Comparison of ENCODE assay signal across 8 cellular contexts in genomic region chr2:61764035-61764800, GRCh38.
DNase-seq lines count a peak whose midpoint lies in the region; ATAC-seq and TF ChIP-seq lines count a peak whose summit lies in the region.

No MANE protein-coding gene starts in this region.

- peak; percentile 85 for TF ChIP-seq POLR2A in GM18951 (IDR thresholded peaks at IDR 0.05; ENCODE audit: extremely low read depth, insufficient read depth, insufficient read length)

- peak overlapping the region; percentile 99 for H3K9ac ChIP-seq in smooth muscle cell (ENCODE audit: low read depth)

- H4K20me1 ChIP-seq in smooth muscle cell (ENCODE audit: low read depth), result no peaks in the 10 kb centered on the region

- no peaks in the 10 kb centered on the region for H3K36me3 ChIP-seq in smooth muscle cell (ENCODE audit: low read depth)

- H3K27ac ChIP-seq in smooth muscle cell (ENCODE audit: low read depth), result peak overlapping the region; percentile 100

- TF ChIP-seq CTCF in WTC11 (IDR thresholded peaks at IDR 0.05) (no peak), cardiac fibroblast (IDR thresholded peaks at IDR 0.05; ENCODE audit: low read depth, low read length) (no peak), smooth muscle cell (IDR thresholded peaks at IDR 0.05; ENCODE audit: borderline replicate concordance, insufficient read depth, poor library complexity, severe bottlenecking) (no peak)

- H3F3A ChIP-seq in smooth muscle cell (ENCODE audit: low read depth), result peaks cover 18% of the 10 kb centered on the region

- H3K27me3 Mint-ChIP-seq in WTC11 (ENCODE audit: low read depth), result peaks cover 10% of the 10 kb centered on the region

- peak overlapping the region; percentile 92 for H3K4me3 Mint-ChIP-seq in WTC11

- peaks cover 15% of the 10 kb centered on the region for H3K4me1 ChIP-seq in smooth muscle cell (ENCODE audit: low read depth)

- H3K27me3 ChIP-seq in smooth muscle cell (ENCODE audit: low read depth), result no peaks in the 10 kb centered on the region

- no peaks in the 10 kb centered on the region for H3K79me2 ChIP-seq in smooth muscle cell (ENCODE audit: low read depth)

- peaks cover 4% of the 10 kb centered on the region; the same call in 1 of the 2 replicates for H3K4me1 Mint-ChIP-seq in WTC11

- no peaks in the 10 kb centered on the region for H3K9me3 ChIP-seq in smooth muscle cell (replicated peaks; ENCODE audit: low read depth)

- ATAC-seq in HG03175 (IDR thresholded peaks at IDR 0.05; ENCODE audit: unreplicated experiment), result peak; percentile 97
- ATAC-seq in WTC11, result peak; percentile 97

- peak overlapping the region; percentile 82 for H2AFZ ChIP-seq in smooth muscle cell (ENCODE audit: low read depth)

- in situ Hi-C loops in GM18951 (cut with MboI; ENCODE audit: low sequenced_read_pairs, unreplicated experiment), result no loop called here

- CTCF ChIA-PET in WTC11 (lab: Charles Lee), result interaction anchor here (0.6 to 1.5 kb wide), 2 partner anchors 15 to 87 kb away, joined by 3 read pairs; no protein-coding TSS in a partner anchor

- peak; percentile 95 for DNase-seq in AG08396 (ENCODE audit: low spot score)
- DNase-seq in NCI-H2227 treated with DMSO at 0.1 percent for 48 hours (lab: John Stamatoyannopoulos, UW), result peak; percentile 98
- peak; percentile 96 for DNase-seq in WTC11 (ENCODE audit: low spot score)
- DNase-seq in cardiac fibroblast (ENCODE audit: low read depth in 2 of 2), result peak; percentile 99 to 100
- DNase-seq in iPS-NIHi7 (ENCODE audit: extremely low spot score), result peak; percentile 97
- peak; percentile 85 for DNase-seq in smooth muscle cell (lab: John Stamatoyannopoulos, UW; ENCODE audit: unreplicated experiment)

- no peaks in the 10 kb centered on the region for H3K9me3 Mint-ChIP-seq in WTC11

- peak overlapping the region; percentile 90 for H3K4me2 ChIP-seq in smooth muscle cell

- POLR2A ChIA-PET in WTC11 (lab: Charles Lee), result interaction anchor here (0.8 to 1.1 kb wide), 2 partner anchors 90 to 91 kb away, joined by 3 to 4 read pairs; partner anchors contain the start of gene FAM161A

- WGBS in smooth muscle cell (ENCODE audit: low lambda C conversion rate), result 2% methylated on average over 70 of the region's 70 CpGs

- H3K36me3 Mint-ChIP-seq in WTC11, result no peaks in the 10 kb centered on the region

- H3K4me3 ChIP-seq in cardiac fibroblast (replicated peaks in 1 of 2; ENCODE audit: low read depth in 2 of 2, low read length in 2 of 2), result peak overlapping the region; percentile 71 to 72
- peak overlapping the region; percentile 67 for H3K4me3 ChIP-seq in smooth muscle cell

- H3K27ac Mint-ChIP-seq in WTC11, result peak overlapping the region; percentile 99

TF ChIP-seq in WTC11, 78 proteins besides CTCF, POLR2A, EP300 and RAD21 (continues in another document):
- no peak for TF ChIP-seq TCF7 (CRISPR knock-in tag; IDR thresholded peaks at IDR 0.05; ENCODE audit: low read depth)
- peak; percentile 80 for TF ChIP-seq ZNF232 (CRISPR knock-in tag; IDR thresholded peaks at IDR 0.05)
- TF ChIP-seq ZNF138 (CRISPR knock-in tag; conservative IDR thresholded peaks at IDR 0.05), result no peak
- TF ChIP-seq ZBTB43 (CRISPR knock-in tag; IDR thresholded peaks at IDR 0.05), result no peak
- TF ChIP-seq SMAD3 (CRISPR knock-in tag; IDR thresholded peaks at IDR 0.05; ENCODE audit: borderline replicate concordance), result peak; percentile 69; the same call in 1 of the 2 replicates
- TF ChIP-seq TP53 (CRISPR knock-in tag; IDR thresholded peaks at IDR 0.05), result peak; percentile 76; the same call in 1 of the 2 replicates
- TF ChIP-seq ZNF425 (CRISPR knock-in tag; conservative IDR thresholded peaks at IDR 0.05), result no peak
- no peak for TF ChIP-seq AR (CRISPR knock-in tag; IDR thresholded peaks at IDR 0.05)
- peak; percentile 85; the same call in 1 of the 2 replicates for TF ChIP-seq ARID4B (CRISPR knock-in tag; IDR thresholded peaks at IDR 0.05; ENCODE audit: borderline replicate concordance)
- TF ChIP-seq FOXJ3 (CRISPR knock-in tag; IDR thresholded peaks at IDR 0.05; ENCODE audit: borderline replicate concordance), result no peak
- peak; percentile 72; the same call in 1 of the 2 replicates for TF ChIP-seq ZNF423 (CRISPR knock-in tag; IDR thresholded peaks at IDR 0.05)

Comparison
In these comparisons a context has a peak if more than half of its experiments do, and no peak if none do; other contexts are left out.
1. Peak in every context shown above with its lines: DNase-seq, ATAC-seq, H3K4me3 ChIP-seq and H3K27ac ChIP-seq.